In the genomic region with DNA sequence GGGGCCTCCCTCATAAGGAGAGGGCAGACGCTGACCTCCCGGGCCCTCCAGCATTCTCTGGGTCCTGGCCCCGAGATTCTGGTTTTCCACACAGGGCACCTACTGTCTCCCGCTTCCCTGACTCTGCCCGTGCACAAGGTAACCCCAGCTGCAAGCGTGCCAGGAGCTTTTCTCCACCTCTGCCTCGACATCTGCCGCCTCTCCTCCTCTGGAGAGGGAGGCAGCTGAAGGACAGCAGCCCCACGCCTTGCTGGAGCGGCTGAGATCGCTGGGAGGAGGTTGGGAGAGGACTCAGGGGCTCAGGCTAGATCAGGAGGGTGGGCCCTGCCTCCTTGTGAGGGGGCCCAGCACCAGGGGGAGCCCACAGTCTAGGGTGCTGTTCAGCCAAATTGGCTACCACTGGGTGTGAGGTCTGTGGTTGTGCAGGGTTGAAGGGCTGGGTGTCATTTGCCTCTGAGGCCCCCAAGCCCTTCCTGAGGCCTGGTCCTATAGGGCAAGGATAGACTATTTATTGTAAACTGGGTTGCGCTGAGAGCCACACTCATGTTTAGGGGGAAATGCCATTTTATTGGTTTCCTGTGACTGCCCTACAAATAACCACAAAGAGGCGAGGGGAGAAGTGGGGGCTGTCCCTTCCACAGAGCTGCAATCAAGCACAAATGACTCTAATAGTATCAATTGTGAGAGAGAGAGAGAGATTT, we compare ENCODE assay signal across 11 cellular contexts. TPM values are rescaled to one million over a fixed set of nuclear protein-coding genes. Genes with fewer than 3 reads are reported as not detected.
DNase-seq lines count a peak whose midpoint lies in the region; TF ChIP-seq lines count a peak whose summit lies in the region.
"Had no signal": no experiment of that assay in that cellular context is flagged by ENCODE, and none has a peak within 500 bp of the region (broad histone marks: within the 10 kb centered on the region; RNA-seq: fewer than 3 reads in every experiment).

No MANE protein-coding gene starts in this region.

- H2AFZ ChIP-seq in hepatocyte: no peak overlapping the region

- DNase-seq in GM10248 (ENCODE audit: extremely low spot score) (peak; percentile 55), NB4 (ENCODE audit: low read depth) (peak; percentile 82), hepatocyte (ENCODE audit: low spot score) (no peak), GDM1 (lab: John Stamatoyannopoulos, UW) (no peak), uterus (no peak), NCI-H1105 treated with DMSO at 0.1 percent for 48 hours (lab: John Stamatoyannopoulos, UW) (no peak)
- DNase-seq: left lung, NCI-H2081 treated with DMSO at 0.1 percent for 48 hours, upper lobe of right lung had no signal

- H3K4me3 ChIP-seq in BLaER1 treated with 17β-estradiol and CSF1 and Interleukin-3, amounts not matched to agents 10 nM and 100 nM: peak overlapping the region in 1 of 10 experiments; percentile 16; a peak in 1 of 20 replicates
- H3K4me3 ChIP-seq in NB4 (ENCODE audit: low read depth, low read length) (no peak overlapping the region), hepatocyte (no peak overlapping the region), uterus (no peak overlapping the region)
- H3K4me3 ChIP-seq: coronary artery, left lung, upper lobe of right lung had no signal

- H3K36me3 ChIP-seq in BLaER1 treated with 17β-estradiol and CSF1 and Interleukin-3, amounts not matched to agents 10 nM and 100 nM: no peaks in the 10 kb centered on the region
- H3K36me3 ChIP-seq in hepatocyte (replicated peaks; ENCODE audit: insufficient read depth, low read depth) (no peaks in the 10 kb centered on the region), uterus (no peaks in the 10 kb centered on the region)
- H3K36me3 ChIP-seq: left lung, upper lobe of right lung had no signal

- H3K4me1 ChIP-seq in BLaER1 treated with 17β-estradiol and CSF1 and Interleukin-3, amounts not matched to agents 10 nM and 100 nM: peaks cover 26 to 55% (median 44%) of the 10 kb centered on the region in 10 experiments
- peaks cover 18% of the 10 kb centered on the region for H3K4me1 ChIP-seq in hepatocyte (ENCODE audit: insufficient read depth)
- H3K4me1 ChIP-seq in uterus: peaks cover 0 to 8% of the 10 kb centered on the region in 2 donors
- H3K4me1 ChIP-seq: upper lobe of right lung had no signal

- H3K9me3 ChIP-seq in BLaER1 treated with 17β-estradiol and CSF1 and Interleukin-3, amounts not matched to agents 10 nM and 100 nM (replicated peaks in 1 of 11): no peaks in the 10 kb centered on the region
- H3K9me3 ChIP-seq in hepatocyte (ENCODE audit: low read depth) (no peaks in the 10 kb centered on the region), uterus (no peaks in the 10 kb centered on the region)
- H3K9me3 ChIP-seq: left lung, upper lobe of right lung had no signal

- CTCF ChIA-PET in GM10248 (lab: Yijun Ruan, JAX): interaction anchor here (1.4 kb wide), 1 partner anchor 140 kb away, joined by 3 read pairs; no protein-coding TSS in a partner anchor

- intact Hi-C loops in uterus (cut with DNase I; ENCODE audit: low total_unique reads): no loop called here

- peak; percentile 15 for TF ChIP-seq CTCF in GM10248 (IDR thresholded peaks at IDR 0.05; ENCODE audit: control extremely low read depth, extremely low read depth, low read depth, missing control alignments)
- no peak for TF ChIP-seq CTCF in NB4 (IDR thresholded peaks at IDR 0.05; ENCODE audit: low read depth, low read length)
- no peak for TF ChIP-seq CTCF in hepatocyte (IDR thresholded peaks at IDR 0.05; ENCODE audit: poor library complexity)
- no peak for TF ChIP-seq CTCF in uterus (IDR thresholded peaks at IDR 0.05)

- H3K9me2 ChIP-seq in hepatocyte (replicated peaks; ENCODE audit: insufficient read depth): no peaks in the 10 kb centered on the region

- peak overlapping the region in 1 of 11 experiments; percentile 31; a peak in 1 of 22 replicates for H3K27ac ChIP-seq in BLaER1 treated with 17β-estradiol and CSF1 and Interleukin-3, amounts not matched to agents 10 nM and 100 nM
- H3K27ac ChIP-seq in hepatocyte: peak overlapping the region; percentile 76
- H3K27ac ChIP-seq in uterus: no peak overlapping the region
- H3K27ac ChIP-seq: coronary artery, left lung, upper lobe of right lung had no signal

- peak overlapping the region in 4 of 11 experiments; percentile 16 to 59 (median 42); a peak in 6 of 22 replicates for H3K9ac ChIP-seq in BLaER1 treated with 17β-estradiol and CSF1 and Interleukin-3, amounts not matched to agents 10 nM and 100 nM

- 78% methylated on average over 13 of the region's 13 CpGs for WGBS in hepatocyte (ENCODE audit: low lambda C conversion rate, missing lambda C conversion rate)

- TF ChIP-seq POLR2A in NB4 (IDR thresholded peaks at IDR 0.05; ENCODE audit: extremely low read depth, insufficient read length) (no peak), uterus (IDR thresholded peaks at IDR 0.05) (no peak)

- H3K79me2 ChIP-seq in hepatocyte: peaks cover 7% of the 10 kb centered on the region

- peaks cover 7 to 63% (median 20%) of the 10 kb centered on the region in 11 experiments for H4K20me1 ChIP-seq in BLaER1 treated with 17β-estradiol and CSF1 and Interleukin-3, amounts not matched to agents 10 nM and 100 nM
- peaks cover 7% of the 10 kb centered on the region for H4K20me1 ChIP-seq in hepatocyte (ENCODE audit: insufficient read depth, poor library complexity, severe bottlenecking)

- peaks cover 0 to 83% (median 9%) of the 10 kb centered on the region in 11 experiments; a peak in 9 of 22 replicates for H3K27me3 ChIP-seq in BLaER1 treated with 17β-estradiol and CSF1 and Interleukin-3, amounts not matched to agents 10 nM and 100 nM
- no peaks in the 10 kb centered on the region for H3K27me3 ChIP-seq in hepatocyte
- H3K27me3 ChIP-seq in uterus: no peaks in the 10 kb centered on the region
- H3K27me3 ChIP-seq: upper lobe of right lung had no signal

- peak overlapping the region; percentile 78 to 96 (median 89) for H3K4me2 ChIP-seq in BLaER1 treated with 17β-estradiol and CSF1 and Interleukin-3, amounts not matched to agents 10 nM and 100 nM
- no peak overlapping the region for H3K4me2 ChIP-seq in hepatocyte

- POLR2A ChIA-PET in GM10248 (lab: Yijun Ruan, JAX): no interaction called here

RNA-seq across cellular contexts. Expression of a gene that starts 3.4 kb away (rescaled TPM):
- total RNA-seq in hepatocyte (12.6 and 14.5 TPM in 2 replicates), uterus (10 to 100 TPM in 3 of 4 donors, 1 to 10 TPM in 1; 9.2 to 33.0 (median 20.6) TPM)
- polyA plus RNA-seq in hepatocyte: 4.3 and 5.8 TPM in 2 replicates

Comparison
In these comparisons a context has a peak if more than half of its experiments do, and no peak if none do; other contexts are left out.
1. DNase-seq: peak in GM10248 (single experiment) and NB4 (single experiment); none in hepatocyte (single experiment), GDM1 (single experiment), uterus (0 of 2) and NCI-H1105 treated with DMSO at 0.1 percent for 48 hours (single experiment).